Comparison of ENCODE assay signal across 19 cellular contexts in genomic region chr4:42626629-42627028, GRCh38. TPM values are rescaled to one million over a fixed set of nuclear protein-coding genes. Genes with fewer than 3 reads are reported as not detected.
DNase-seq lines count a peak whose midpoint lies in the region; ATAC-seq and TF ChIP-seq lines count a peak whose summit lies in the region.
"Had no signal": no experiment of that assay in that cellular context is flagged by ENCODE, and none has a peak within 500 bp of the region (broad histone marks: within the 10 kb centered on the region; RNA-seq: fewer than 3 reads in every experiment).

No MANE protein-coding gene starts in this region.

- H3K36me3 ChIP-seq in SU-DHL-6 (ENCODE audit: low read length): no peaks in the 10 kb centered on the region
- H3K36me3 ChIP-seq: pancreas, uterus had no signal

- H3K27me3 Mint-ChIP-seq in stimulated activated naive CD8-positive, alpha-beta T cell treated with anti-CD3 and anti-CD28 coated beads, Interleukin-15, Interleukin-2, amounts not matched to agents 100 ng/mL and 50 ng/mL, for 24 hours: no peaks in the 10 kb centered on the region
- H3K27me3 Mint-ChIP-seq in stimulated activated naive CD8-positive, alpha-beta T cell treated with anti-CD3 and anti-CD28 coated beads, Interleukin-15, amount 100 ng/mL, for 72 hours: no peaks in the 10 kb centered on the region
- H3K27me3 Mint-ChIP-seq in memory B cell: no peaks in the 10 kb centered on the region
- H3K27me3 Mint-ChIP-seq: activated CD4-positive, alpha-beta T cell treated with anti-CD3 and anti-CD28 coated beads, Interleukin-2, amount 10 ng/mL, durations not matched to agents 24 days and 14 days had no signal

- ATAC-seq in stimulated activated naive CD8-positive, alpha-beta T cell treated with anti-CD3 and anti-CD28 coated beads, Interleukin-15, amount 100 ng/mL, for 72 hours: no peak
- ATAC-seq in memory B cell (ENCODE audit: low read depth): no peak
- ATAC-seq in GM19035 (IDR thresholded peaks at IDR 0.05; ENCODE audit: unreplicated experiment): no peak
- ATAC-seq: pancreas had no signal

- no peak overlapping the region for H3K9ac ChIP-seq in SU-DHL-6 (ENCODE audit: low read length)

- peaks cover 10% of the 10 kb centered on the region for H3K79me2 ChIP-seq in SU-DHL-6 (ENCODE audit: insufficient read depth, low read length)

- TF ChIP-seq CTCF in SU-DHL-6 (IDR thresholded peaks at IDR 0.05; ENCODE audit: insufficient read depth, low read length, poor library complexity, severe bottlenecking): no peak

- no peak overlapping the region for H2AFZ ChIP-seq in SU-DHL-6 (ENCODE audit: low read depth, low read length, severe bottlenecking)

- peak overlapping the region; percentile 78 for H3K27ac Mint-ChIP-seq in stimulated activated naive CD8-positive, alpha-beta T cell treated with anti-CD3 and anti-CD28 coated beads, Interleukin-15, Interleukin-2, amounts not matched to agents 100 ng/mL and 50 ng/mL, for 24 hours
- H3K27ac Mint-ChIP-seq in stimulated activated naive CD8-positive, alpha-beta T cell treated with anti-CD3 and anti-CD28 coated beads, Interleukin-15, amount 100 ng/mL, for 72 hours: peak overlapping the region in 1 of 2 donors; percentile 35
- H3K27ac Mint-ChIP-seq in memory B cell: peak overlapping the region; percentile 94
- H3K27ac Mint-ChIP-seq: CD14-positive monocyte had no signal

- peaks cover 54% of the 10 kb centered on the region for H3K4me1 Mint-ChIP-seq in stimulated activated naive CD8-positive, alpha-beta T cell treated with anti-CD3 and anti-CD28 coated beads, Interleukin-15, Interleukin-2, amounts not matched to agents 100 ng/mL and 50 ng/mL, for 24 hours (ENCODE audit: low read depth)
- H3K4me1 Mint-ChIP-seq in stimulated activated naive CD8-positive, alpha-beta T cell treated with anti-CD3 and anti-CD28 coated beads, Interleukin-15, amount 100 ng/mL, for 72 hours: peaks cover 63% of the 10 kb centered on the region
- peaks cover 36% of the 10 kb centered on the region for H3K4me1 Mint-ChIP-seq in memory B cell

- H3K27me3 ChIP-seq in SU-DHL-6 (ENCODE audit: low read length): no peaks in the 10 kb centered on the region
- H3K27me3 ChIP-seq: pancreas, uterus had no signal

- H3K9me3 Mint-ChIP-seq in stimulated activated naive CD8-positive, alpha-beta T cell treated with anti-CD3 and anti-CD28 coated beads, Interleukin-15, Interleukin-2, amounts not matched to agents 100 ng/mL and 50 ng/mL, for 24 hours: no peaks in the 10 kb centered on the region
- peaks cover 0 to 3% of the 10 kb centered on the region in 2 donors for H3K9me3 Mint-ChIP-seq in stimulated activated naive CD8-positive, alpha-beta T cell treated with anti-CD3 and anti-CD28 coated beads, Interleukin-15, amount 100 ng/mL, for 72 hours
- no peaks in the 10 kb centered on the region for H3K9me3 Mint-ChIP-seq in memory B cell

- H3K9me2 ChIP-seq in SU-DHL-6 (replicated peaks; ENCODE audit: insufficient read depth, low read length): no peaks in the 10 kb centered on the region

- H3K9me3 ChIP-seq in SU-DHL-6 (ENCODE audit: insufficient read depth, low read length): no peaks in the 10 kb centered on the region
- H3K9me3 ChIP-seq: pancreas, uterus had no signal

- H3K4me3 ChIP-seq in SU-DHL-6 (ENCODE audit: insufficient read depth, low read length, poor library complexity, severe bottlenecking): no peak overlapping the region
- H3K4me3 ChIP-seq: lung, pancreas, uterus had no signal

- H4K20me1 ChIP-seq in SU-DHL-6 (ENCODE audit: low read depth, low read length): no peaks in the 10 kb centered on the region

- no peak for DNase-seq in stimulated activated naive CD8-positive, alpha-beta T cell treated with anti-CD3 and anti-CD28 coated beads, Interleukin-15, amount 100 ng/mL, for 72 hours
- DNase-seq in memory B cell (ENCODE audit: low spot score in 2 of 2) (no peak), A172 (ENCODE audit: low spot score) (no peak), DMS 273 treated with DMSO at 0.1 percent for 48 hours (lab: John Stamatoyannopoulos, UW) (no peak), medulla oblongata (ENCODE audit: extremely low spot score) (no peak)
- DNase-seq: activated CD4-positive, alpha-beta T cell treated with anti-CD3 and anti-CD28 coated beads, Interleukin-2, amount 10 ng/mL, durations not matched to agents 24 days and 14 days; activated CD8-positive, alpha-beta memory T cell treated with anti-CD3 and anti-CD28 coated beads, Interleukin-2, amount 50 U/mL, for 4 hours; activated naive CD4-positive, alpha-beta T cell treated with Interleukin-2 at 50 U/mL for 16 hours; Kasumi-1; NCI-H1048; NCI-H2081 treated with DMSO at 0.1 percent for 48 hours; NCI-H524; pancreas; uterus had no signal

- peaks cover 31% of the 10 kb centered on the region for H3K36me3 Mint-ChIP-seq in stimulated activated naive CD8-positive, alpha-beta T cell treated with anti-CD3 and anti-CD28 coated beads, Interleukin-15, Interleukin-2, amounts not matched to agents 100 ng/mL and 50 ng/mL, for 24 hours (ENCODE audit: low read depth)
- peaks cover 13% of the 10 kb centered on the region for H3K36me3 Mint-ChIP-seq in memory B cell

- H3K27ac ChIP-seq in SU-DHL-6 (ENCODE audit: low read depth, low read length): no peak overlapping the region
- H3K27ac ChIP-seq: pancreas, uterus had no signal

- no peak overlapping the region for H3K4me3 Mint-ChIP-seq in stimulated activated naive CD8-positive, alpha-beta T cell treated with anti-CD3 and anti-CD28 coated beads, Interleukin-15, Interleukin-2, amounts not matched to agents 100 ng/mL and 50 ng/mL, for 24 hours
- H3K4me3 Mint-ChIP-seq in stimulated activated naive CD8-positive, alpha-beta T cell treated with anti-CD3 and anti-CD28 coated beads, Interleukin-15, amount 100 ng/mL, for 72 hours: peak overlapping the region in 1 of 2 donors; percentile 76
- peak overlapping the region; percentile 8 for H3K4me3 Mint-ChIP-seq in memory B cell
- H3K4me3 Mint-ChIP-seq: activated CD4-positive, alpha-beta T cell treated with anti-CD3 and anti-CD28 coated beads, Interleukin-2, amount 10 ng/mL, durations not matched to agents 24 days and 14 days; CD14-positive monocyte had no signal

- H3F3A ChIP-seq in SU-DHL-6 (ENCODE audit: insufficient read depth): 0 out of 2 replicates have a peak, but pooled peaks cover 5% of the 10 kb centered on the region

- peak overlapping the region; percentile 30 for H3K4me2 ChIP-seq in SU-DHL-6 (ENCODE audit: low read depth, low read length, poor library complexity, severe bottlenecking)

RNA-seq across cellular contexts. Expression of gene ATP8A1, which starts 30.3 kb away (rescaled TPM):
- not detected in 2 replicates for total RNA-seq in A172 (2014; rRNA removed; shearing (Covaris generic))
